ENCODE assay signal across 19 cellular contexts in genomic region chr4:158958489-158959270, GRCh38.
A peak's percentile ranks its signal among the peaks of the same experiment; 100 is the strongest.
DNase-seq lines count a peak whose midpoint lies in the region; ATAC-seq and TF ChIP-seq lines count a peak whose summit lies in the region.
"Had no signal": no experiment of that assay in that cellular context is flagged by ENCODE, and none has a peak within 500 bp of the region (broad histone marks: within the 10 kb centered on the region; RNA-seq: fewer than 3 reads in every experiment).

No MANE protein-coding gene starts in this region.

- TF ChIP-seq CTCF in choroid plexus epithelial cell (conservative IDR thresholded peaks at IDR 0.05; ENCODE audit: low read depth, low read length) (no peak), foreskin keratinocyte (conservative IDR thresholded peaks at IDR 0.05) (no peak), osteoblast (IDR thresholded peaks at IDR 0.05; ENCODE audit: extremely low read depth, low read depth, low read length) (no peak), tibial nerve (IDR thresholded peaks at IDR 0.05) (no peak), stomach (IDR thresholded peaks at IDR 0.05) (no peak)

- H3K27ac ChIP-seq in GM23248 = no peak overlapping the region
- no peak overlapping the region for H3K27ac ChIP-seq in foreskin keratinocyte
- H3K27ac ChIP-seq in osteoblast (ENCODE audit: low read depth, low read length) = no peak overlapping the region
- H3K27ac ChIP-seq in tibial nerve = no peak overlapping the region
- no peak overlapping the region for H3K27ac ChIP-seq in stomach
- H3K27ac ChIP-seq: A549, HL-60 had no signal

- ATAC-seq in foreskin keratinocyte (peak; percentile 39), GM18909 (IDR thresholded peaks at IDR 0.05; ENCODE audit: poor library complexity, unreplicated experiment) (no peak)
- ATAC-seq: A549, HepG2, Panc1 had no signal

- DNase-seq in GM23248 (peak; percentile 33), choroid plexus epithelial cell (ENCODE audit: low read depth) (peak; percentile 19), foreskin keratinocyte (peak in 1 of 2 donors; percentile 39), osteoblast (ENCODE audit: insufficient read length, low spot score, missing footprints) (peak; percentile 29), tibial nerve (ENCODE audit: low spot score in 2 of 2) (no peak), stomach (no peak)
- DNase-seq: EL, KBM-7, NCI-H1105, NCI-H2081, NCI-H2171 treated with DMSO at 0.1 percent for 48 hours, NCI-H524 treated with DMSO at 0.1 percent for 48 hours, NCI-H82 had no signal

- H3K27me3 ChIP-seq in GM23248 (replicated peaks; ENCODE audit: insufficient read depth) (no peaks in the 10 kb centered on the region), foreskin keratinocyte (no peaks in the 10 kb centered on the region), osteoblast (ENCODE audit: insufficient read depth, low read length) (no peaks in the 10 kb centered on the region), tibial nerve (no peaks in the 10 kb centered on the region), stomach (no peaks in the 10 kb centered on the region)

- TF ChIP-seq EP300 in tibial nerve (IDR thresholded peaks at IDR 0.05) (no peak), stomach (IDR thresholded peaks at IDR 0.05) (no peak)

- H4K20me1 ChIP-seq in GM23248 (ENCODE audit: insufficient read depth) = no peaks in the 10 kb centered on the region
- H4K20me1 ChIP-seq in osteoblast (ENCODE audit: insufficient read depth, low read length) = no peaks in the 10 kb centered on the region

- TF ChIP-seq POLR2A in tibial nerve (IDR thresholded peaks at IDR 0.05) (no peak), stomach (IDR thresholded peaks at IDR 0.05) (no peak)

- H3K4me3 ChIP-seq in GM23248 = no peak overlapping the region
- H3K4me3 ChIP-seq in choroid plexus epithelial cell (ENCODE audit: low read depth, low read length) = no peak overlapping the region
- no peak overlapping the region for H3K4me3 ChIP-seq in osteoblast (ENCODE audit: insufficient read depth, low read length)
- H3K4me3 ChIP-seq in tibial nerve = no peak overlapping the region
- no peak overlapping the region for H3K4me3 ChIP-seq in stomach
- H3K4me3 ChIP-seq: A549, HAP-1 had no signal

- H3K9ac ChIP-seq in GM23248 = no peak overlapping the region

- H3K4me1 ChIP-seq in GM23248 (ENCODE audit: insufficient read depth) (no peaks in the 10 kb centered on the region), foreskin keratinocyte (peaks cover 12% of the 10 kb centered on the region), osteoblast (ENCODE audit: insufficient read depth, low read length) (no peaks in the 10 kb centered on the region), tibial nerve (peaks cover 0 to 3% (median 0%) of the 10 kb centered on the region in 4 donors), stomach (no peaks in the 10 kb centered on the region)
- H3K4me1 ChIP-seq: A549 had no signal

- H3F3A ChIP-seq in GM23248 (ENCODE audit: insufficient read depth) = no peaks in the 10 kb centered on the region

- no peaks in the 10 kb centered on the region for H3K9me3 ChIP-seq in GM23248 (ENCODE audit: low read depth)
- H3K9me3 ChIP-seq in osteoblast (ENCODE audit: low read depth, low read length) = no peaks in the 10 kb centered on the region
- no peaks in the 10 kb centered on the region for H3K9me3 ChIP-seq in tibial nerve
- no peaks in the 10 kb centered on the region for H3K9me3 ChIP-seq in stomach
- H3K9me3 ChIP-seq: A549, HAP-1 had no signal

- no peaks in the 10 kb centered on the region for H3K79me2 ChIP-seq in GM23248 (ENCODE audit: insufficient read depth)
- H3K79me2 ChIP-seq in osteoblast (ENCODE audit: insufficient read depth, low read length) = no peaks in the 10 kb centered on the region

- no peaks in the 10 kb centered on the region for H3K9me2 ChIP-seq in GM23248 (ENCODE audit: insufficient read depth)

- intact Hi-C loops in stomach (cut with DNase I; ENCODE audit: low total_unique reads) = no loop called here

- H2AFZ ChIP-seq in GM23248 (no peak overlapping the region), osteoblast (ENCODE audit: low read length) (no peak overlapping the region)

- in situ Hi-C loops in GM23248 (cut with MboI) = no loop called here

- H3K36me3 ChIP-seq in GM23248 (ENCODE audit: low read depth) (no peaks in the 10 kb centered on the region), osteoblast (ENCODE audit: insufficient read depth, low read length) (no peaks in the 10 kb centered on the region), tibial nerve (no peaks in the 10 kb centered on the region), stomach (no peaks in the 10 kb centered on the region)
- H3K36me3 ChIP-seq: HAP-1 had no signal

- H3K4me2 ChIP-seq in GM23248 (ENCODE audit: unreplicated experiment) = no peak overlapping the region
- H3K4me2 ChIP-seq in osteoblast (ENCODE audit: insufficient read depth, low read length) = no peak overlapping the region
- H3K4me2 ChIP-seq: A549 had no signal

Comparison
In these comparisons a context has a peak if more than half of its experiments do, and no peak if none do; other contexts are left out.
1. DNase-seq: peak in GM23248 (single experiment), choroid plexus epithelial cell (single experiment) and osteoblast (single experiment); none in tibial nerve (0 of 2) and stomach (single experiment).